8 cellular contexts compared by ENCODE assay signal in the genomic region with DNA sequence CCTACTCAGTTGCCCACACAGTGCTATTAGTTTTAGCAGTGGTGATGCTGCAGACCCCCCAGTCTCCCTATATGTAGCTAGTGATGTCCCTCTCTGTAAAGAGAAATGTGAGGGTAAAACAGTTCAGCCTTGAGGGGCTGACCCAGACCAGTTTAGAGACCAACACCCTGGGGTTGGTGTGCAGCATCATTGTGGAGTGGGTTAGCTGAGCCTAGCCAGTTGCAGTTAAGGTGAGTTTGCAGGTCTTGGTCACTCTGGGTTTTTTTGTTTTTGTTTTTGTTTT. TPM values are rescaled to one million over a fixed set of nuclear protein-coding genes. Genes with fewer than 3 reads are reported as not detected.
DNase-seq lines count a peak whose midpoint lies in the region; ATAC-seq and TF ChIP-seq lines count a peak whose summit lies in the region.

No MANE protein-coding gene starts in this region.

- TF ChIP-seq POLR2A in vagina (IDR thresholded peaks at IDR 0.05) = no peak

- peaks cover 15% of the 10 kb centered on the region for H3K36me3 Mint-ChIP-seq in mesothelial cell of epicardium

- DNase-seq in Right ventricle myocardium inferior (ENCODE audit: missing footprints) (peak; percentile 18), Right ventricle myocardium superior (no peak), mammary epithelial cell (no peak), mesothelial cell of epicardium (ENCODE audit: low spot score in 2 of 2, unreplicated experiment in 2 of 2) (no peak), vagina (ENCODE audit: extremely low spot score in 2 of 2) (no peak), NCI-H1105 treated with DMSO at 0.1 percent for 48 hours (lab: John Stamatoyannopoulos, UW) (no peak), glomerular visceral epithelial cell (ENCODE audit: extremely low spot score) (no peak)
- DNase-seq in effector CD4-positive, alpha-beta T cell = no peak

- peak overlapping the region; percentile 72 for H3K4me3 Mint-ChIP-seq in mesothelial cell of epicardium

- peak overlapping the region; percentile 92 for H3K27ac Mint-ChIP-seq in mesothelial cell of epicardium

- H4K20me1 ChIP-seq in mammary epithelial cell (ENCODE audit: insufficient read depth, low read length) = peaks cover 8% of the 10 kb centered on the region

- no peak for ATAC-seq in Right ventricle myocardium inferior
- ATAC-seq in Right ventricle myocardium superior (ENCODE audit: poor library complexity) = no peak

- no peak overlapping the region for H2AFZ ChIP-seq in mammary epithelial cell (ENCODE audit: low read depth, low read length)

- H3K4me2 ChIP-seq in mammary epithelial cell (ENCODE audit: insufficient read depth, low read depth, low read length) = peak overlapping the region; percentile 88

- H3K9ac ChIP-seq in mammary epithelial cell (ENCODE audit: insufficient read depth, low read length) = peak overlapping the region; percentile 35

- in situ Hi-C loops in mammary epithelial cell (cut with MboI; ENCODE audit: low sequenced_read_pairs in 2 of 2) = loop anchor here in 1 of 2 donors (10.0 kb wide), 1 partner anchor 128 kb away; no protein-coding TSS in a partner anchor

- peak overlapping the region; percentile 58 for H3K27ac ChIP-seq in mammary epithelial cell (ENCODE audit: insufficient read depth, low read depth, low read length)
- peak overlapping the region; percentile 86 for H3K27ac ChIP-seq in vagina

- peaks cover 43% of the 10 kb centered on the region for H3K79me2 ChIP-seq in mammary epithelial cell (ENCODE audit: insufficient read depth, low read length)

- H3K4me1 ChIP-seq in mammary epithelial cell (ENCODE audit: insufficient read depth, low read length) (peaks cover 38% of the 10 kb centered on the region), vagina (peaks cover 58% of the 10 kb centered on the region)

- intact Hi-C loops in Right ventricle myocardium inferior (cut with DNase I) = no loop called here
- intact Hi-C loops in Right ventricle myocardium superior (cut with DNase I) = no loop called here
- intact Hi-C loops in mammary epithelial cell (cut with micrococcal nuclease) = loop anchor here (10.0 kb wide), 1 partner anchor 298 kb away; no protein-coding TSS in a partner anchor
- intact Hi-C loops in vagina (cut with DNase I) = loop anchor here (5.0 kb wide), 1 partner anchor 301 kb away; no protein-coding TSS in a partner anchor

- TF ChIP-seq CTCF in mammary epithelial cell (conservative IDR thresholded peaks at IDR 0.05 in 1 of 2, IDR thresholded peaks at IDR 0.05 in 1 of 2; ENCODE audit: extremely low read depth in 1 of 2, insufficient read depth in 1 of 2, low read depth in 1 of 2, low read length in 2 of 2) (no peak), mesothelial cell of epicardium (IDR thresholded peaks at IDR 0.05; ENCODE audit: unreplicated experiment) (no peak), vagina (IDR thresholded peaks at IDR 0.05) (no peak)

- CTCF ChIA-PET in mammary epithelial cell (lab: Charles Lee; ENCODE audit: low non-redundant PET) = interaction anchor here (0.6 kb wide), 1 partner anchor 27 kb away, joined by 3 read pairs; no protein-coding TSS in a partner anchor

- no peaks in the 10 kb centered on the region for H3K9me3 ChIP-seq in mammary epithelial cell (replicated peaks; ENCODE audit: insufficient read depth, low read length)
- H3K9me3 ChIP-seq in vagina = no peaks in the 10 kb centered on the region

- dilution Hi-C loops in mammary epithelial cell (cut with HindIII; ENCODE audit: low sequenced_read_pairs) = no loop called here

- no peaks in the 10 kb centered on the region for H3K27me3 Mint-ChIP-seq in mesothelial cell of epicardium (ENCODE audit: low read depth)

- peaks cover 43% of the 10 kb centered on the region for H3K36me3 ChIP-seq in mammary epithelial cell (ENCODE audit: insufficient read depth, low read length)
- peaks cover 0 to 39% of the 10 kb centered on the region in 2 donors for H3K36me3 ChIP-seq in vagina

- H3K4me1 Mint-ChIP-seq in mesothelial cell of epicardium = peaks cover 49% of the 10 kb centered on the region

- peak overlapping the region; percentile 13 to 51 (median 23) for H3K4me3 ChIP-seq in mammary epithelial cell (replicated peaks in 1 of 3; ENCODE audit: insufficient read depth in 1 of 3, low read depth in 2 of 3, low read length in 3 of 3)
- peak overlapping the region; percentile 61 to 86 for H3K4me3 ChIP-seq in vagina

- BruUV-seq in mammary epithelial cell (replicated peaks; lab: Mats Ljungman, UMichigan) = no TSS peak

- H3K27me3 ChIP-seq in mammary epithelial cell (ENCODE audit: insufficient read depth, low read length) = no peaks in the 10 kb centered on the region
- H3K27me3 ChIP-seq in vagina = no peaks in the 10 kb centered on the region

- no peaks in the 10 kb centered on the region for H3K9me3 Mint-ChIP-seq in mesothelial cell of epicardium

RNA-seq across cellular contexts. Expression of a gene that starts 0.4 kb away (rescaled TPM):
- 8.5 TPM for total RNA-seq in Right ventricle myocardium inferior
- total RNA-seq in Right ventricle myocardium superior = 8.3 TPM
- total RNA-seq in mammary epithelial cell = 1 to 10 TPM in 1 of 2 donors, under 1 TPM in 1; 0.83 to 1.1 TPM
- polyA plus RNA-seq in mammary epithelial cell = 1.1 TPM
- 1.1 TPM for polyA minus RNA-seq in mammary epithelial cell
- 3.9 to 4.6 TPM (median 4.3 TPM) in 3 replicates for total RNA-seq in mesothelial cell of epicardium
- 14.0 TPM for total RNA-seq in vagina

RNA-seq across cellular contexts. Expression of a gene that starts 4.6 kb away (rescaled TPM):
- total RNA-seq in Right ventricle myocardium inferior (1,075 TPM), Right ventricle myocardium superior (863 TPM), mammary epithelial cell (1,000 to 10,000 TPM; 2,176 to 2,484 TPM), mesothelial cell of epicardium (2,626 to 2,771 TPM (median 2,750 TPM) in 3 replicates), vagina (3,296 TPM)
- polyA plus RNA-seq in mammary epithelial cell = 6,736 TPM
- polyA minus RNA-seq in mammary epithelial cell = 2,175 TPM

RNA-seq across cellular contexts. Expression of a gene that starts 4.8 kb away (rescaled TPM):
- total RNA-seq in Right ventricle myocardium inferior (31.4 TPM), Right ventricle myocardium superior (30.4 TPM), mammary epithelial cell (10 to 100 TPM; 34.0 to 40.2 TPM), mesothelial cell of epicardium (67.2 to 69.8 TPM (median 69.6 TPM) in 3 replicates), vagina (42.2 TPM)
- 60.8 TPM for polyA plus RNA-seq in mammary epithelial cell
- 81.1 TPM for polyA minus RNA-seq in mammary epithelial cell

RNA-seq across cellular contexts. Expression of a gene that starts 12.5 kb away (rescaled TPM):
- 15.9 TPM for total RNA-seq in Right ventricle myocardium inferior
- total RNA-seq in Right ventricle myocardium superior = 12.8 TPM
- total RNA-seq in mammary epithelial cell = 10 to 100 TPM; 55.0 to 55.3 TPM
- polyA plus RNA-seq in mammary epithelial cell = 54.0 TPM
- 103 TPM for polyA minus RNA-seq in mammary epithelial cell
- total RNA-seq in mesothelial cell of epicardium = 46.2 to 53.6 TPM (median 52.0 TPM) in 3 replicates
- 36.3 TPM for total RNA-seq in vagina

RNA-seq across cellular contexts. Expression of a gene that starts 12.9 kb away (rescaled TPM):
- total RNA-seq in Right ventricle myocardium inferior (57.8 TPM), Right ventricle myocardium superior (44.4 TPM), mammary epithelial cell (10 to 100 TPM; 15.2 to 59.2 TPM), mesothelial cell of epicardium (38.7 to 43.0 TPM (median 39.9 TPM) in 3 replicates), vagina (9.1 TPM)
- polyA plus RNA-seq in mammary epithelial cell = 45.0 TPM
- polyA minus RNA-seq in mammary epithelial cell = 37.5 TPM

Comparison
In these comparisons a context has a peak if more than half of its experiments do, and no peak if none do; other contexts are left out.
1. intact Hi-C loops: an anchor here in mammary epithelial cell (10.0 kb wide) and vagina (5.0 kb wide); none called in Right ventricle myocardium inferior and Right ventricle myocardium superior.